In genomic region chr14:105142651-105143450, GRCh38 we compare ENCODE assay signal across 15 cellular contexts.
"Had no signal": no experiment of that assay in that cellular context is flagged by ENCODE, and none has a peak within 500 bp of the region (broad histone marks: within the 10 kb centered on the region; RNA-seq: fewer than 3 reads in every experiment).

No MANE protein-coding gene starts in this region.

- H3K36me3 ChIP-seq: thyroid gland, vagina had no signal

- ATAC-seq: activated CD8-positive, alpha-beta T cell treated with anti-CD3 and anti-CD28 coated beads for 36 hours; gastrocnemius medialis; mucosa of descending colon; naive thymus-derived CD8-positive, alpha-beta T cell had no signal

- H3K27me3 ChIP-seq: cardiac muscle cell, gastrocnemius medialis, thyroid gland, vagina had no signal

- H3K4me3 ChIP-seq: cardiac muscle cell, coronary artery, gastrocnemius medialis, mucosa of descending colon, thyroid gland, vagina had no signal

- DNase-seq: activated CD4-positive, alpha-beta T cell treated with anti-CD3 and anti-CD28 coated beads for 4 hours; activated CD8-positive, alpha-beta memory T cell treated with anti-CD3 and anti-CD28 coated beads, Interleukin-2, amount 50 U/mL, for 48 hours; activated CD8-positive, alpha-beta T cell treated with anti-CD3 and anti-CD28 coated beads for 36 hours; activated naive CD4-positive, alpha-beta T cell treated with Interleukin-2 at 50 U/mL for 16 hours; effector CD4-positive, alpha-beta T cell; gastrocnemius medialis; hippocampal formation; stimulated activated CD4-positive, alpha-beta T cell treated with anti-CD3 and anti-CD28 coated beads, Interleukin-15, amount 100 ng/mL, for 24 hours; SW 1271; thyroid gland had no signal

- H3K4me1 ChIP-seq: gastrocnemius medialis, thyroid gland, vagina had no signal

- H3K27ac ChIP-seq: cardiac muscle cell, coronary artery, gastrocnemius medialis, thyroid gland, vagina had no signal

- H3K9me3 ChIP-seq: thyroid gland, vagina had no signal
